24 cellular contexts compared by ENCODE assay signal in the genomic region with DNA sequence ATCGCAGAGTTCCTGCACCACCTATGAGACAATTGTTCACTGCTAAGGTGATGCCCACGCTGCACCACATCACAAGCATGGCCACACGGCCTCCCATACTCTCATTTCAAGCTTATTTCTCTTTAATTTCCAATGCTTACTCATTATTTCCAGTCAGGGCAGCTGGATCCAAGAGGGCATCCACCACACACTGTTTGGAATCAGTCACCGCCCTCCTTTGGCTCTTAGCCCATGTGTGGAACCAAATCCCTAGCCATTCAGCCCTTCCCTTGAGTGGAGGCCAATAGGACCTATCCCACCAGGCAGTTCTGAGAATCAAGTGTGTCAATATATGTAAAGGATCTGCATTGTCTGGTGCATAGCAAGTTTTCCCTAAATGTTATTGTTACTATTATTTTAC. TPM values are rescaled to one million over a fixed set of nuclear protein-coding genes. Genes with fewer than 3 reads are reported as not detected.
"Had no signal": no experiment of that assay in that cellular context is flagged by ENCODE, and none has a peak within 500 bp of the region (broad histone marks: within the 10 kb centered on the region; RNA-seq: fewer than 3 reads in every experiment).

No MANE protein-coding gene starts in this region.

- H3K4me1 ChIP-seq: adrenal gland, ascending aorta, prostate gland, spleen, vagina had no signal

- DNase-seq: activated B cell treated with CpG ODN at 0.5 μM for 24 hours; activated CD4-positive, alpha-beta T cell treated with anti-CD3 and anti-CD28 coated beads for 36 hours; activated CD4-positive, alpha-beta T cell treated with anti-CD3 and anti-CD28 coated beads, Interleukin-2, amount 50 U/mL, for 4 hours; activated CD8-positive, alpha-beta memory T cell treated with anti-CD3 and anti-CD28 coated beads for 24 hours; activated CD8-positive, alpha-beta memory T cell treated with anti-CD3 and anti-CD28 coated beads, Interleukin-2, amount 50 U/mL, for 4 hours; activated naive CD4-positive, alpha-beta T cell; activated T-cell treated with anti-CD3 and anti-CD28 coated beads, Interleukin-2, amount 50 U/mL, for 24 hours; adrenal gland; brain microvascular endothelial cell; endodermal cell; hypothalamus; midbrain; ovary; spleen; stimulated activated CD4-positive, alpha-beta T cell treated with anti-CD3 and anti-CD28 coated beads, Interleukin-4, amount 100 ng/mL, for 1 hour; stimulated activated naive CD4-positive, alpha-beta T cell; T1000 had no signal

- ATAC-seq: activated CD4-positive, alpha-beta T cell treated with anti-CD3 and anti-CD28 coated beads for 36 hours; natural killer cell treated with Interleukin-12 subunit alpha and Interleukin-12 subunit beta and Interleukin-15 and Interleukin-18, amount 100 ng/mL, for 72 hours had no signal

- H3K27me3 ChIP-seq: adrenal gland, ascending aorta, brain microvascular endothelial cell, neutrophil, ovary, spleen, vagina had no signal

- H3K27ac ChIP-seq: adrenal gland, ascending aorta, brain microvascular endothelial cell, neutrophil, ovary, prostate gland, spleen, thoracic aorta, vagina had no signal

RNA-seq across cellular contexts. Expression of a gene that starts 26.3 kb away (rescaled TPM):
- total RNA-seq: activated B cell treated with CpG ODN at 0.5 μM for 24 hours; activated CD4-positive, alpha-beta T cell treated with anti-CD3 and anti-CD28 coated beads for 36 hours; activated T-helper 2 cell treated with anti-CD3 and anti-CD28 coated beads, Interferon-gamma antibody, Interleukin-2, Interleukin-4, amounts not matched to agents 10 μg/mL and 5 μg/mL and 100 μg/mL, durations not matched to agents 14 hours and 24 hours and 36 hours; natural killer cell treated with Interleukin-12 subunit alpha and Interleukin-12 subunit beta and Interleukin-15 and Interleukin-18, amount 100 ng/mL, for 72 hours had no signal
